In genomic region chr13:99759163-99759552, GRCh38 we compare ENCODE assay signal across 8 cellular contexts.
"Had no signal": no experiment of that assay in that cellular context is flagged by ENCODE, and none has a peak within 500 bp of the region (broad histone marks: within the 10 kb centered on the region; RNA-seq: fewer than 3 reads in every experiment).

No MANE protein-coding gene starts in this region.

- FAIRE-seq: G401.6, GM12878, GM12891, GM12892, GM18507, GM19239 had no signal

- DNase-seq: GDM1, GF-D8 had no signal

- ATAC-seq: GM12878 had no signal

- H3K4me3 ChIP-seq: GM12878 had no signal
